Comparison of ENCODE assay signal across 13 cellular contexts in genomic region chr10:84296071-84296981, GRCh38. TPM values are rescaled to one million over a fixed set of nuclear protein-coding genes. Genes with fewer than 3 reads are reported as not detected.
DNase-seq lines count a peak whose midpoint lies in the region; FAIRE-seq and TF ChIP-seq lines count a peak whose summit lies in the region.
"Had no signal": no experiment of that assay in that cellular context is flagged by ENCODE, and none has a peak within 500 bp of the region (broad histone marks: within the 10 kb centered on the region; RNA-seq: fewer than 3 reads in every experiment).

No MANE protein-coding gene starts in this region.

- DNase-seq in CD1c-positive myeloid dendritic cell (ENCODE audit: extremely low spot score) (peak; percentile 58), NCI-H69 (lab: John Stamatoyannopoulos, UW) (peak; percentile 1), endothelial cell of umbilical vein (ENCODE audit: low read depth, low spot score) (peak; percentile 93), mesendoderm (no peak), activated T-cell treated with anti-CD3 and anti-CD28 coated beads for 4 hours (no peak), KG1 (lab: John Stamatoyannopoulos, UW) (no peak), type B pancreatic cell (ENCODE audit: extremely low spot score, unreplicated experiment) (no peak), germinal center (ENCODE audit: low spot score) (no peak)
- DNase-seq: T-cell had no signal

- H3K18ac ChIP-seq in mesendoderm (ENCODE audit: low read length) = peak overlapping the region; percentile 9

- H3K79me1 ChIP-seq in mesendoderm (ENCODE audit: low read length) = no peaks in the 10 kb centered on the region

- H3K4me3 ChIP-seq in endothelial cell of umbilical vein (replicated peaks in 1 of 3; ENCODE audit: insufficient read depth in 1 of 3, low read depth in 1 of 3, low read length in 3 of 3) (no peak overlapping the region), mesendoderm (ENCODE audit: low read length) (no peak overlapping the region)

- FAIRE-seq in endothelial cell of umbilical vein (lab: Jason Lieb, UNC) = peak; percentile 98

- no peaks in the 10 kb centered on the region for H4K20me1 ChIP-seq in endothelial cell of umbilical vein (replicated peaks; ENCODE audit: control insufficient read depth, extremely low read depth, insufficient read depth, low read length)

- H3K4ac ChIP-seq in mesendoderm (ENCODE audit: low read depth, low read length) = no peak overlapping the region

- no peak overlapping the region for H2AK5ac ChIP-seq in mesendoderm (ENCODE audit: low read length)

- H4K5ac ChIP-seq in mesendoderm (ENCODE audit: low read length) = no peak overlapping the region

- no peak overlapping the region for H4K8ac ChIP-seq in mesendoderm (ENCODE audit: low read depth, low read length)

- no peaks in the 10 kb centered on the region for H3K9me1 ChIP-seq in endothelial cell of umbilical vein (replicated peaks; ENCODE audit: control insufficient read depth, extremely low read depth, insufficient read depth, low read length)

- no peak overlapping the region for H2AFZ ChIP-seq in endothelial cell of umbilical vein (ENCODE audit: low read depth, low read length)

- intact Hi-C loops in endothelial cell of umbilical vein (cut with micrococcal nuclease) = loop anchor here (1.0 kb wide), 4 partner anchors 13 to 32 kb away; partner anchors contain the start of gene CCSER2

- H3K9me3 Mint-ChIP-seq in type B pancreatic cell = peaks cover 3% of the 10 kb centered on the region
- H3K9me3 Mint-ChIP-seq: memory B cell, T-cell had no signal

- H3K9me3 ChIP-seq in endothelial cell of umbilical vein (replicated peaks; ENCODE audit: control insufficient read depth, insufficient read depth, low read length) = no peaks in the 10 kb centered on the region

- POLR2A ChIA-PET in endothelial cell of umbilical vein (lab: Charles Lee) = interaction anchor here (1.1 kb wide), 1 partner anchor 12 kb away, joined by 3 read pairs; no protein-coding TSS in a partner anchor

- no peaks in the 10 kb centered on the region for H3K4me1 Mint-ChIP-seq in type B pancreatic cell (ENCODE audit: unreplicated experiment)
- H3K4me1 Mint-ChIP-seq: memory B cell had no signal

- no peak overlapping the region for H2BK15ac ChIP-seq in mesendoderm (replicated peaks; ENCODE audit: low read depth)

- no peak overlapping the region for H3K27ac Mint-ChIP-seq in type B pancreatic cell
- H3K27ac Mint-ChIP-seq: memory B cell, T-cell had no signal

- dilution Hi-C loops in endothelial cell of umbilical vein (cut with MboI; ENCODE audit: extremely low pct_ligation_motif_present, low sequenced_read_pairs) = no loop called here

- no peaks in the 10 kb centered on the region for H3K36me3 Mint-ChIP-seq in type B pancreatic cell
- H3K36me3 Mint-ChIP-seq: memory B cell, T-cell had no signal

- peaks cover 14% of the 10 kb centered on the region for H3K4me1 ChIP-seq in endothelial cell of umbilical vein (ENCODE audit: control insufficient read depth, extremely low read depth, insufficient read depth, low read length)
- peaks cover 3% of the 10 kb centered on the region for H3K4me1 ChIP-seq in mesendoderm (ENCODE audit: control insufficient read depth, low read depth, low read length)

- H3K9ac ChIP-seq in endothelial cell of umbilical vein (replicated peaks; ENCODE audit: extremely low read depth, insufficient read depth, low read length) (peak overlapping the region; percentile 77), mesendoderm (ENCODE audit: low read length) (no peak overlapping the region)

- no peak overlapping the region for H2BK120ac ChIP-seq in mesendoderm (ENCODE audit: low read depth, low read length)

- peaks cover 10% of the 10 kb centered on the region for H3K27me3 Mint-ChIP-seq in type B pancreatic cell

- H3K56ac ChIP-seq in mesendoderm (ENCODE audit: low read length) = peak overlapping the region; percentile 18

- no peak overlapping the region for H3K4me3 Mint-ChIP-seq in type B pancreatic cell
- H3K4me3 Mint-ChIP-seq: memory B cell, T-cell had no signal

- no peak overlapping the region for H3K23ac ChIP-seq in mesendoderm (ENCODE audit: low read length)

- CTCF ChIA-PET in endothelial cell of umbilical vein (lab: Charles Lee) = interaction anchor here (0.9 to 1.9 kb wide), 9 partner anchors 13 to 241 kb away, joined by 3 to 20 read pairs (median 5); partner anchors contain the start of gene CCSER2

- H3K36me3 ChIP-seq in endothelial cell of umbilical vein (ENCODE audit: control insufficient read depth in 2 of 2, extremely low read depth in 1 of 2, insufficient read depth in 2 of 2, low read length in 2 of 2) (no peaks in the 10 kb centered on the region), mesendoderm (ENCODE audit: control insufficient read depth, insufficient read depth, low read length) (no peaks in the 10 kb centered on the region)

- WGBS in mesendoderm (ENCODE audit: extremely low coverage, insufficient coverage, low lambda C conversion rate) = no CpG with 5 or more reads among the region's 10 CpGs

- no peaks in the 10 kb centered on the region for H3K79me2 ChIP-seq in endothelial cell of umbilical vein (ENCODE audit: control insufficient read depth, insufficient read depth, low read length)
- no peaks in the 10 kb centered on the region for H3K79me2 ChIP-seq in mesendoderm (ENCODE audit: control insufficient read depth, insufficient read depth, low read length)

- H3K27ac ChIP-seq in endothelial cell of umbilical vein (ENCODE audit: insufficient read depth, low read depth, low read length) (peak overlapping the region; percentile 95), mesendoderm (ENCODE audit: low read depth, low read length) (no peak overlapping the region)
- H3K27ac ChIP-seq: HL-60 had no signal

- TF ChIP-seq CTCF in endothelial cell of umbilical vein (IDR thresholded peaks at IDR 0.05; ENCODE audit: extremely low read depth in 1 of 2, insufficient read depth in 1 of 2, low read depth in 1 of 2, low read length in 2 of 2) = no peak
- no peak for TF ChIP-seq CTCF in type B pancreatic cell (conservative IDR thresholded peaks at IDR 0.05)

- H2BK5ac ChIP-seq in mesendoderm (ENCODE audit: low read length) = no peak overlapping the region

- BruUV-seq in endothelial cell of umbilical vein (replicated peaks; lab: Mats Ljungman, UMichigan) = no TSS peak

- peak overlapping the region; percentile 21 for H3K4me2 ChIP-seq in endothelial cell of umbilical vein (ENCODE audit: insufficient read depth, low read length)
- no peak overlapping the region for H3K4me2 ChIP-seq in mesendoderm (ENCODE audit: low read length)

- peak; percentile 54 for TF ChIP-seq POLR2A in endothelial cell of umbilical vein (IDR thresholded peaks at IDR 0.05; ENCODE audit: low read depth, low read length)

- H3K27me3 ChIP-seq in endothelial cell of umbilical vein (ENCODE audit: control insufficient read depth in 2 of 2, insufficient read depth in 2 of 2, low read length in 2 of 2) (no peaks in the 10 kb centered on the region), mesendoderm (ENCODE audit: insufficient read depth, low read length, poor library complexity) (no peaks in the 10 kb centered on the region)

TF ChIP-seq in endothelial cell of umbilical vein, 7 proteins besides CTCF, POLR2A, EP300 and RAD21 (continues in another document):
- TF ChIP-seq POLR2AphosphoS5 (IDR thresholded peaks at IDR 0.05; ENCODE audit: insufficient read depth, low read depth, low read length) (peak; percentile 73), MAX (IDR thresholded peaks at IDR 0.05; ENCODE audit: insufficient read depth, insufficient read length) (no peak), GATA2 (IDR thresholded peaks at IDR 0.05; ENCODE audit: insufficient read depth, insufficient read length, low read depth, low read length) (peak; percentile 57), MYC (IDR thresholded peaks at IDR 0.05; ENCODE audit: low read depth, low read length) (no peak)

RNA-seq across cellular contexts. Expression of gene CCSER2, which starts 32.1 kb away (rescaled TPM):
- total RNA-seq in endothelial cell of umbilical vein (49.3 and 50.8 TPM in 2 replicates), type B pancreatic cell (ENCODE audit: low replicate concordance) (43.9 and 85.8 TPM in 2 replicates)
- 13.9 and 14.5 TPM in 2 replicates for polyA plus RNA-seq in endothelial cell of umbilical vein
- polyA plus RNA-seq in endothelial cell of umbilical vein (2011; cell fraction: cytosol; rRNA removed) = 24.6 and 27.0 TPM in 2 replicates
- polyA plus RNA-seq in endothelial cell of umbilical vein (2011; cell fraction: nucleus; rRNA removed) = 27.3 and 28.6 TPM in 2 replicates
- polyA plus RNA-seq in endothelial cell of umbilical vein (2012) = 24.8 and 43.1 TPM in 2 replicates
- 30.7 and 38.5 TPM in 2 replicates for polyA minus RNA-seq in endothelial cell of umbilical vein
- polyA minus RNA-seq in endothelial cell of umbilical vein (2011; cell fraction: cytosol; rRNA and poly(A)+ RNA removed) = 18.5 TPM
- polyA minus RNA-seq in endothelial cell of umbilical vein (2011; cell fraction: nucleus; rRNA and poly(A)+ RNA removed) = 66.7 and 87.9 TPM in 2 replicates
- polyA plus RNA-seq in mesendoderm (2013, experiment 1 of 2) = 26.4 TPM
- 28.3 TPM for polyA plus RNA-seq in mesendoderm (2013, experiment 2 of 2)

RNA-seq across cellular contexts. Expression of gene RGR, which starts 51.5 kb away (rescaled TPM):
- not detected in 2 replicates for total RNA-seq in endothelial cell of umbilical vein
- polyA plus RNA-seq in endothelial cell of umbilical vein = not detected in 2 replicates
- polyA plus RNA-seq in endothelial cell of umbilical vein (2011; cell fraction: cytosol; rRNA removed) = not detected in 2 replicates
- not detected in 2 replicates for polyA plus RNA-seq in endothelial cell of umbilical vein (2011; cell fraction: nucleus; rRNA removed)
- polyA plus RNA-seq in endothelial cell of umbilical vein (2012) = not detected in 2 replicates
- polyA minus RNA-seq in endothelial cell of umbilical vein = not detected in 2 replicates
- not detected for polyA minus RNA-seq in endothelial cell of umbilical vein (2011; cell fraction: cytosol; rRNA and poly(A)+ RNA removed)
- polyA minus RNA-seq in endothelial cell of umbilical vein (2011; cell fraction: nucleus; rRNA and poly(A)+ RNA removed) = not detected in 2 replicates
- not detected for polyA plus RNA-seq in mesendoderm (2013, experiment 1 of 2)
- polyA plus RNA-seq in mesendoderm (2013, experiment 2 of 2) = not detected
- not detected in 2 replicates for total RNA-seq in type B pancreatic cell (ENCODE audit: low replicate concordance)
- total RNA-seq: dermis microvascular lymphatic vessel endothelial cell, T-cell had no signal

RNA-seq across cellular contexts. Expression of gene LRIT1, which starts 55.0 kb away (rescaled TPM):
- total RNA-seq in endothelial cell of umbilical vein = not detected in 2 replicates
- polyA plus RNA-seq in endothelial cell of umbilical vein = not detected in 2 replicates
- polyA plus RNA-seq in endothelial cell of umbilical vein (2011; cell fraction: cytosol; rRNA removed) = not detected in 2 replicates
- polyA plus RNA-seq in endothelial cell of umbilical vein (2011; cell fraction: nucleus; rRNA removed) = not detected in 2 replicates
- not detected in 2 replicates for polyA plus RNA-seq in endothelial cell of umbilical vein (2012)
- not detected in 2 replicates for polyA minus RNA-seq in endothelial cell of umbilical vein
- polyA minus RNA-seq in endothelial cell of umbilical vein (2011; cell fraction: cytosol; rRNA and poly(A)+ RNA removed) = not detected
- not detected in 2 replicates for polyA minus RNA-seq in endothelial cell of umbilical vein (2011; cell fraction: nucleus; rRNA and poly(A)+ RNA removed)
- polyA plus RNA-seq in mesendoderm (2013, experiment 1 of 2) = not detected
- not detected for polyA plus RNA-seq in mesendoderm (2013, experiment 2 of 2)
- not detected in 2 replicates for total RNA-seq in type B pancreatic cell (ENCODE audit: low replicate concordance)
- total RNA-seq: dermis microvascular lymphatic vessel endothelial cell, subcutaneous adipose tissue, T-cell had no signal

Comparison
In these comparisons a context has a peak if more than half of its experiments do, and no peak if none do; other contexts are left out.
1. DNase-seq: peak in CD1c-positive myeloid dendritic cell (single experiment), NCI-H69 (single experiment) and endothelial cell of umbilical vein (single experiment); none in mesendoderm (single experiment), activated T-cell treated with anti-CD3 and anti-CD28 coated beads for 4 hours (single experiment), KG1 (single experiment), type B pancreatic cell (single experiment) and germinal center (single experiment).